8 cellular contexts compared by ENCODE assay signal in genomic region chr2:225040862-225041209, GRCh38. TPM values are rescaled to one million over a fixed set of nuclear protein-coding genes. Genes with fewer than 3 reads are reported as not detected.
DNase-seq lines count a peak whose midpoint lies in the region; ATAC-seq and TF ChIP-seq lines count a peak whose summit lies in the region.

No MANE protein-coding gene starts in this region.

- peak overlapping the region; percentile 75 for H3K4me3 ChIP-seq in vagina

- H3K27me3 Mint-ChIP-seq in natural killer cell treated with Interleukin-12 subunit alpha and Interleukin-12 subunit beta and Interleukin-15 and Interleukin-18, amount 100 ng/mL, for 72 hours = no peaks in the 10 kb centered on the region

- H3K36me3 ChIP-seq in vagina = no peaks in the 10 kb centered on the region

- peaks cover 41% of the 10 kb centered on the region for H3K4me1 ChIP-seq in vagina

- H3K27me3 ChIP-seq in vagina = no peaks in the 10 kb centered on the region

- no peaks in the 10 kb centered on the region for H3K9me3 Mint-ChIP-seq in natural killer cell treated with Interleukin-12 subunit alpha and Interleukin-12 subunit beta and Interleukin-15 and Interleukin-18, amount 100 ng/mL, for 72 hours

- no peak for TF ChIP-seq POLR2A in vagina (IDR thresholded peaks at IDR 0.05)

- peak; percentile 21 for DNase-seq in T-helper 9 cell
- peak; percentile 51 for DNase-seq in ecto neural progenitor cell (ENCODE audit: low spot score)
- peak; percentile 83 for DNase-seq in natural killer cell treated with Interleukin-12 subunit alpha and Interleukin-12 subunit beta and Interleukin-15 and Interleukin-18, amount 100 ng/mL, for 72 hours (ENCODE audit: low spot score)
- DNase-seq in vagina (ENCODE audit: extremely low spot score in 2 of 2) = no peak
- no peak for DNase-seq in SK-N-DZ (ENCODE audit: low spot score)
- DNase-seq in RKO (ENCODE audit: low spot score) = no peak

- no peak for TF ChIP-seq CTCF in vagina (IDR thresholded peaks at IDR 0.05)

- peaks cover 64 to 65% of the 10 kb centered on the region in 2 donors for H3K4me1 Mint-ChIP-seq in natural killer cell treated with Interleukin-12 subunit alpha and Interleukin-12 subunit beta and Interleukin-15 and Interleukin-18, amount 100 ng/mL, for 72 hours (ENCODE audit: low read depth in 2 of 2)

- peak overlapping the region; percentile 95 to 99 for H3K27ac Mint-ChIP-seq in natural killer cell treated with Interleukin-12 subunit alpha and Interleukin-12 subunit beta and Interleukin-15 and Interleukin-18, amount 100 ng/mL, for 72 hours

- H3K27ac ChIP-seq in vagina = peak overlapping the region; percentile 78

- H3K9me3 ChIP-seq in vagina = no peaks in the 10 kb centered on the region

- peak; percentile 9 for ATAC-seq in GM18870 (IDR thresholded peaks at IDR 0.05; ENCODE audit: unreplicated experiment)
- peak; percentile 13 for ATAC-seq in HG02981 (IDR thresholded peaks at IDR 0.05; ENCODE audit: unreplicated experiment)
- ATAC-seq in natural killer cell treated with Interleukin-12 subunit alpha and Interleukin-12 subunit beta and Interleukin-15 and Interleukin-18, amount 100 ng/mL, for 72 hours = peak; percentile 52 to 57

- intact Hi-C loops in vagina (cut with DNase I) = no loop called here

- peak overlapping the region; percentile 96 for H3K4me3 Mint-ChIP-seq in natural killer cell treated with Interleukin-12 subunit alpha and Interleukin-12 subunit beta and Interleukin-15 and Interleukin-18, amount 100 ng/mL, for 72 hours

- peaks cover 24% of the 10 kb centered on the region for H3K36me3 Mint-ChIP-seq in natural killer cell treated with Interleukin-12 subunit alpha and Interleukin-12 subunit beta and Interleukin-15 and Interleukin-18, amount 100 ng/mL, for 72 hours

RNA-seq across cellular contexts. Expression of gene DOCK10, which starts 1.4 kb away (rescaled TPM):
- 100 to 1,000 TPM; 334 to 378 TPM for total RNA-seq in natural killer cell treated with Interleukin-12 subunit alpha and Interleukin-12 subunit beta and Interleukin-15 and Interleukin-18, amount 100 ng/mL, for 72 hours
- total RNA-seq in vagina = 9.8 TPM
- 7.9 and 11.6 TPM in 2 replicates for polyA plus RNA-seq in SK-N-DZ (2014; cell fraction: cytosol; rRNA removed)
- polyA plus RNA-seq in SK-N-DZ (2014; cell fraction: nucleus; rRNA removed) = 5.7 and 8.7 TPM in 2 replicates

Comparison
In these comparisons a context has a peak if more than half of its experiments do, and no peak if none do; other contexts are left out.
1. DNase-seq: peak in T-helper 9 cell (single experiment), ecto neural progenitor cell (single experiment) and natural killer cell treated with Interleukin-12 subunit alpha and Interleukin-12 subunit beta and Interleukin-15 and Interleukin-18, amount 100 ng/mL, for 72 hours (single experiment); none in vagina (0 of 2), SK-N-DZ (single experiment) and RKO (single experiment).
2. RNA of gene DOCK10, which starts 1.4 kb away (total RNA-seq): 334 to 378 TPM in natural killer cell treated with Interleukin-12 subunit alpha and Interleukin-12 subunit beta and Interleukin-15 and Interleukin-18, amount 100 ng/mL, for 72 hours; 9.8 TPM in vagina (single experiment); every median in the first group is over 10 times any median in the second.
3. Peak in every context shown above with its lines, with median percentiles within 50 percentile points of each other: ATAC-seq.